16 cellular contexts compared by ENCODE assay signal in genomic region chr13:32211788-32212187, GRCh38.
DNase-seq lines count a peak whose midpoint lies in the region; ATAC-seq and TF ChIP-seq lines count a peak whose summit lies in the region.
"Had no signal": no experiment of that assay in that cellular context is flagged by ENCODE, and none has a peak within 500 bp of the region (broad histone marks: within the 10 kb centered on the region; RNA-seq: fewer than 3 reads in every experiment).

No MANE protein-coding gene starts in this region.

- 40 to 60% (median 57%) methylated on average over 3 of the region's 3 CpGs for WGBS in heart left ventricle, 4 donors

- no peaks in the 10 kb centered on the region for H3K27me3 Mint-ChIP-seq in activated T-helper 17 cell treated with anti-CD3 and anti-CD28 coated beads, Interleukin-2, amount 50 U/mL, for 72 hours

- intact Hi-C loops in heart left ventricle (cut with DNase I) = loop anchor here in 1 of 10 donors (10.0 kb wide), 1 partner anchor 57 kb away; no protein-coding TSS in a partner anchor

- in situ Hi-C loops in GM13976 (cut with MboI; ENCODE audit: low sequenced_read_pairs, unreplicated experiment) = no loop called here

- H3K4me1 Mint-ChIP-seq in activated T-helper 17 cell treated with anti-CD3 and anti-CD28 coated beads, Interleukin-2, amount 50 U/mL, for 72 hours = no peaks in the 10 kb centered on the region

- no peaks in the 10 kb centered on the region for H3K9me3 Mint-ChIP-seq in activated T-helper 17 cell treated with anti-CD3 and anti-CD28 coated beads, Interleukin-2, amount 50 U/mL, for 72 hours

- peaks cover 0 to 98% (median 76%) of the 10 kb centered on the region in 9 donors for H3K36me3 ChIP-seq in heart left ventricle

- peaks cover 0 to 43% (median 19%) of the 10 kb centered on the region in 12 donors for H3K4me1 ChIP-seq in heart left ventricle
- H3K4me1 ChIP-seq: spleen had no signal

- no peaks in the 10 kb centered on the region for H3K27me3 ChIP-seq in heart left ventricle
- H3K27me3 ChIP-seq: spleen had no signal

- H3K4me3 Mint-ChIP-seq in activated T-helper 17 cell treated with anti-CD3 and anti-CD28 coated beads, Interleukin-2, amount 50 U/mL, for 72 hours = no peak overlapping the region

- H3K27ac Mint-ChIP-seq in activated T-helper 17 cell treated with anti-CD3 and anti-CD28 coated beads, Interleukin-2, amount 50 U/mL, for 72 hours = peak overlapping the region; percentile 61

- no peak for TF ChIP-seq POLR2A in heart left ventricle (IDR thresholded peaks at IDR 0.05)

- TF ChIP-seq CTCF in heart left ventricle (IDR thresholded peaks at IDR 0.05) (no peak), GM13976 (IDR thresholded peaks at IDR 0.05; ENCODE audit: borderline replicate concordance, control extremely low read depth, extremely low read depth, insufficient read depth, missing control alignments) (no peak)

- DNase-seq in ELR (ENCODE audit: low read depth) = peak; percentile 51
- peak in 3 of 5 donors; percentile 31 to 43 (median 38) for DNase-seq in heart left ventricle
- DNase-seq in skeletal muscle cell (ENCODE audit: low read depth) = peak; percentile 67
- DNase-seq in GM13976 (ENCODE audit: low spot score) = no peak
- DNase-seq in activated T-cell treated with anti-CD3 and anti-CD28 coated beads for 4 hours = no peak
- no peak for DNase-seq in activated CD8-positive, alpha-beta memory T cell treated with anti-CD3 and anti-CD28 coated beads, Interleukin-2, amount 50 U/mL, for 4 hours
- no peak for DNase-seq in mesenteric fat pad (ENCODE audit: low spot score)
- DNase-seq: activated CD4-positive, CD25-positive, alpha-beta regulatory T cell treated with anti-CD3 and anti-CD28 coated beads, Interleukin-2, amount 50 U/mL, for 72 hours; cerebellar nuclear complex; glutamatergic neuron; mucosa of descending colon; NCI-H1092; NCI-H510A; SHP77 treated with DMSO at 0.1 percent for 48 hours; spleen had no signal

- H3K4me3 ChIP-seq in heart left ventricle (no peak overlapping the region), skeletal muscle cell (ENCODE audit: low read depth, low read length) (no peak overlapping the region)
- H3K4me3 ChIP-seq: mucosa of descending colon, spleen had no signal

- peak overlapping the region in 11 of 12 donors; percentile 39 to 79 (median 64) for H3K27ac ChIP-seq in heart left ventricle
- H3K27ac ChIP-seq: spleen had no signal

- peaks cover 70% of the 10 kb centered on the region for H3K36me3 Mint-ChIP-seq in activated T-helper 17 cell treated with anti-CD3 and anti-CD28 coated beads, Interleukin-2, amount 50 U/mL, for 72 hours (ENCODE audit: low read depth)

- H3K9me3 ChIP-seq in heart left ventricle = no peaks in the 10 kb centered on the region
- H3K9me3 ChIP-seq: mucosa of descending colon, spleen had no signal

- no peak for ATAC-seq in activated T-helper 17 cell treated with anti-CD3 and anti-CD28 coated beads, Interleukin-2, amount 50 U/mL, for 72 hours (replicated peaks)
- peak; percentile 72 to 85 (median 83) for ATAC-seq in heart left ventricle
- ATAC-seq: mucosa of descending colon had no signal

Comparison
In these comparisons a context has a peak if more than half of its experiments do, and no peak if none do; other contexts are left out.
1. DNase-seq: peak in ELR (single experiment), heart left ventricle (3 of 5) and skeletal muscle cell (single experiment); none in GM13976 (single experiment), activated T-cell treated with anti-CD3 and anti-CD28 coated beads for 4 hours (single experiment), activated CD8-positive, alpha-beta memory T cell treated with anti-CD3 and anti-CD28 coated beads, Interleukin-2, amount 50 U/mL, for 4 hours (single experiment) and mesenteric fat pad (single experiment).